8 cellular contexts compared by ENCODE assay signal in genomic region chr6:144762450-144762849, GRCh38.
"Had no signal": no experiment of that assay in that cellular context is flagged by ENCODE, and none has a peak within 500 bp of the region (broad histone marks: within the 10 kb centered on the region; RNA-seq: fewer than 3 reads in every experiment).

No MANE protein-coding gene starts in this region.

- H3K9me3 Mint-ChIP-seq: GM23338, H9, IgD-negative memory B cell had no signal

- FAIRE-seq: H1, H54, HTR-8/SVneo had no signal

- ATAC-seq: GM23338 had no signal

- H3K36me3 Mint-ChIP-seq: IgD-negative memory B cell had no signal

- H3K4me3 Mint-ChIP-seq: GM23338, H9, IgD-negative memory B cell had no signal

- H3K4me1 Mint-ChIP-seq: GM23338 had no signal

- H3K27ac Mint-ChIP-seq: GM23338, IgD-negative memory B cell had no signal

- DNase-seq: H9, HCEC 1CT, KBM-7 had no signal
